ENCODE assay signal across 9 cellular contexts in genomic region chr10:3036155-3036554, GRCh38. TPM values are rescaled to one million over a fixed set of nuclear protein-coding genes. Genes with fewer than 3 reads are reported as not detected.
A peak's percentile ranks its signal among the peaks of the same experiment; 100 is the strongest.
DNase-seq lines count a peak whose midpoint lies in the region; ATAC-seq and TF ChIP-seq lines count a peak whose summit lies in the region.
"Had no signal": no experiment of that assay in that cellular context is flagged by ENCODE, and none has a peak within 500 bp of the region (broad histone marks: within the 10 kb centered on the region; RNA-seq: fewer than 3 reads in every experiment).

No MANE protein-coding gene starts in this region.

- peaks cover 4% of the 10 kb centered on the region for H3K4me1 Mint-ChIP-seq in activated CD4-positive, alpha-beta T cell treated with anti-CD3 and anti-CD28 coated beads for 36 hours

- POLR2A ChIA-PET in activated CD4-positive, alpha-beta T cell treated with anti-CD3 and anti-CD28 coated beads for 36 hours (lab: Charles Lee), result no interaction called here

- peaks cover 2% of the 10 kb centered on the region for H3K36me3 Mint-ChIP-seq in activated CD4-positive, alpha-beta T cell treated with anti-CD3 and anti-CD28 coated beads for 36 hours (ENCODE audit: low read depth)

- no peak for DNase-seq in activated CD4-positive, alpha-beta T cell treated with anti-CD3 and anti-CD28 coated beads for 36 hours
- no peak for DNase-seq in activated CD4-positive, alpha-beta T cell treated with anti-CD3 and anti-CD28 coated beads, Interleukin-2, amount 50 U/mL, for 4 hours
- DNase-seq in pons (ENCODE audit: low spot score) (peak; percentile 74), nucleus accumbens (lab: John Stamatoyannopoulos, UW) (no peak)
- DNase-seq in activated effector memory CD4-positive, alpha-beta T cell treated with Interleukin-2 at 50 U/mL for 16 hours, result no peak
- DNase-seq: T-helper 1 cell had no signal

- CTCF ChIA-PET in activated CD4-positive, alpha-beta T cell treated with anti-CD3 and anti-CD28 coated beads for 36 hours (lab: Charles Lee), result interaction anchor here (0.7 kb wide), 1 partner anchor 247 kb away, joined by 3 read pairs; no protein-coding TSS in a partner anchor

- H3K4me3 Mint-ChIP-seq in activated CD4-positive, alpha-beta T cell treated with anti-CD3 and anti-CD28 coated beads for 36 hours, result no peak overlapping the region

- intact Hi-C loops in activated CD4-positive, alpha-beta T cell treated with anti-CD3 and anti-CD28 coated beads for 36 hours (cut with DNase I, micrococcal nuclease), result no loop called here

- ATAC-seq in activated CD4-positive, alpha-beta T cell treated with anti-CD3 and anti-CD28 coated beads for 36 hours, result peak; percentile 58
- ATAC-seq in HG02642 (IDR thresholded peaks at IDR 0.05; ENCODE audit: poor library complexity, unreplicated experiment) (peak; percentile 96), HG03565 (IDR thresholded peaks at IDR 0.05; ENCODE audit: unreplicated experiment) (peak; percentile 99), SK-N-SH treated with all-trans-retinoic acid at 6 μM for 48 hours (no peak)

- peaks cover 42% of the 10 kb centered on the region for H3K27me3 Mint-ChIP-seq in activated CD4-positive, alpha-beta T cell treated with anti-CD3 and anti-CD28 coated beads for 36 hours

- peaks cover 3% of the 10 kb centered on the region for H3K9me3 Mint-ChIP-seq in activated CD4-positive, alpha-beta T cell treated with anti-CD3 and anti-CD28 coated beads for 36 hours (ENCODE audit: low read depth)

- H3K27ac Mint-ChIP-seq in activated CD4-positive, alpha-beta T cell treated with anti-CD3 and anti-CD28 coated beads for 36 hours, result no peak overlapping the region

TF ChIP-seq in SK-N-SH treated with all-trans-retinoic acid at 6 μM for 48 hours, 23 proteins besides CTCF, POLR2A, EP300 and RAD21:
- TF ChIP-seq ZC3H10 (CRISPR knock-in tag; IDR thresholded peaks at IDR 0.05) (no peak), GLIS3 (CRISPR knock-in tag; IDR thresholded peaks at IDR 0.05) (no peak), PPARA (CRISPR knock-in tag; IDR thresholded peaks at IDR 0.05; ENCODE audit: borderline replicate concordance) (no peak), BACH2 (CRISPR knock-in tag; IDR thresholded peaks at IDR 0.05; ENCODE audit: borderline replicate concordance) (no peak), OSR1 (CRISPR knock-in tag; IDR thresholded peaks at IDR 0.05) (no peak), POU6F1 (CRISPR knock-in tag; IDR thresholded peaks at IDR 0.05; ENCODE audit: borderline replicate concordance, low read depth) (no peak), TCF4 (CRISPR knock-in tag; IDR thresholded peaks at IDR 0.05; ENCODE audit: borderline replicate concordance) (no peak), TSHZ2 (CRISPR knock-in tag; IDR thresholded peaks at IDR 0.05) (no peak), ISL1 (CRISPR knock-in tag; IDR thresholded peaks at IDR 0.05) (no peak), CSRNP3 (CRISPR knock-in tag; IDR thresholded peaks at IDR 0.05) (no peak), ESRRG (CRISPR knock-in tag; IDR thresholded peaks at IDR 0.05) (no peak), RARB (CRISPR knock-in tag; IDR thresholded peaks at IDR 0.05) (no peak), ZNF565 (CRISPR knock-in tag; conservative IDR thresholded peaks at IDR 0.05; ENCODE audit: low read depth) (no peak), ZFP30 (CRISPR knock-in tag; IDR thresholded peaks at IDR 0.05) (no peak), ZNF70 (CRISPR knock-in tag; IDR thresholded peaks at IDR 0.05) (no peak), ARNTL (CRISPR knock-in tag; IDR thresholded peaks at IDR 0.05; ENCODE audit: borderline replicate concordance, low read depth) (no peak), CREB5 (CRISPR knock-in tag; IDR thresholded peaks at IDR 0.05; ENCODE audit: low read depth) (no peak), ZFP3 (CRISPR knock-in tag; IDR thresholded peaks at IDR 0.05) (no peak), TOX (CRISPR knock-in tag; IDR thresholded peaks at IDR 0.05; ENCODE audit: borderline replicate concordance) (no peak), PATZ1 (CRISPR knock-in tag; IDR thresholded peaks at IDR 0.05; ENCODE audit: borderline replicate concordance) (no peak)

RNA-seq across cellular contexts. Expression of gene PFKP, which starts 31.2 kb away (rescaled TPM):
- total RNA-seq in activated CD4-positive, alpha-beta T cell treated with anti-CD3 and anti-CD28 coated beads for 36 hours, result 100 to 1,000 TPM; 231 to 239 TPM
